In genomic region chr17:77437017-77437416, GRCh38 we compare ENCODE assay signal across 8 cellular contexts.
A peak's percentile ranks its signal among the peaks of the same experiment; 100 is the strongest.
DNase-seq lines count a peak whose midpoint lies in the region; ATAC-seq and TF ChIP-seq lines count a peak whose summit lies in the region.

No MANE protein-coding gene starts in this region.

- no peaks in the 10 kb centered on the region for H3K27me3 Mint-ChIP-seq in naive thymus-derived CD4-positive, alpha-beta T cell

- H3K4me1 ChIP-seq in breast epithelium, result peaks cover 44 to 50% of the 10 kb centered on the region in 2 donors
- peaks cover 91 to 99% of the 10 kb centered on the region in 2 donors for H3K4me1 ChIP-seq in naive thymus-derived CD4-positive, alpha-beta T cell (ENCODE audit: control insufficient read depth in 2 of 2, insufficient read depth in 2 of 2, low read length in 2 of 2)

- peaks cover 65 to 94% (median 88%) of the 10 kb centered on the region in 7 donors for H3K4me1 Mint-ChIP-seq in naive thymus-derived CD4-positive, alpha-beta T cell

- TF ChIP-seq CTCF in breast epithelium (IDR thresholded peaks at IDR 0.05) (no peak), GM20000 (IDR thresholded peaks at IDR 0.05; ENCODE audit: extremely low read depth, missing control alignments) (no peak)

- H3K36me3 Mint-ChIP-seq in naive thymus-derived CD4-positive, alpha-beta T cell, result peaks cover 0 to 27% (median 0%) of the 10 kb centered on the region in 5 donors

- CTCF ChIA-PET in naive thymus-derived CD4-positive, alpha-beta T cell (lab: Charles Lee), result interaction anchor here (0.9 to 3.7 kb wide), 4 partner anchors 11 to 106 kb away, joined by 3 to 11 read pairs (median 6); no protein-coding TSS in a partner anchor

- ATAC-seq in naive thymus-derived CD4-positive, alpha-beta T cell, result peak; percentile 17
- ATAC-seq in GM18909 (IDR thresholded peaks at IDR 0.05; ENCODE audit: poor library complexity, unreplicated experiment) (no peak), GM21529 (IDR thresholded peaks at IDR 0.05; ENCODE audit: unreplicated experiment) (no peak)

- no peaks in the 10 kb centered on the region for H3K36me3 ChIP-seq in breast epithelium
- H3K36me3 ChIP-seq in naive thymus-derived CD4-positive, alpha-beta T cell (ENCODE audit: control insufficient read depth in 2 of 3, insufficient read depth in 3 of 3, low read length in 3 of 3), result no peaks in the 10 kb centered on the region

- no peaks in the 10 kb centered on the region for H3K27me3 ChIP-seq in breast epithelium
- no peaks in the 10 kb centered on the region for H3K27me3 ChIP-seq in naive thymus-derived CD4-positive, alpha-beta T cell (ENCODE audit: control insufficient read depth in 2 of 2, insufficient read depth in 2 of 2, low read length in 2 of 2)

- peak overlapping the region; percentile 60 to 71 for H3K27ac ChIP-seq in breast epithelium
- peak overlapping the region; percentile 92 for H3K27ac ChIP-seq in naive thymus-derived CD4-positive, alpha-beta T cell (ENCODE audit: low read depth, low read length)

- peak overlapping the region; percentile 85 to 100 (median 99) for H3K27ac Mint-ChIP-seq in naive thymus-derived CD4-positive, alpha-beta T cell

- H3K9me3 Mint-ChIP-seq in naive thymus-derived CD4-positive, alpha-beta T cell, result no peaks in the 10 kb centered on the region

- no peak for TF ChIP-seq POLR2A in breast epithelium (IDR thresholded peaks at IDR 0.05)

- POLR2A ChIA-PET in naive thymus-derived CD4-positive, alpha-beta T cell (lab: Charles Lee), result interaction anchor here (0.8 to 66.9 kb wide), 9 partner anchors 12 to 521 kb away, joined by 3 to 3353 read pairs (median 22); partner anchors contain the start of gene TNRC6C

- DNase-seq in EH (ENCODE audit: low read depth) (peak; percentile 72), NCI-H2171 (lab: John Stamatoyannopoulos, UW) (peak; percentile 33), breast epithelium (ENCODE audit: low spot score in 2 of 2) (no peak), GM20000 (ENCODE audit: low spot score) (no peak), NCI-H526 treated with DMSO at 0.1 percent for 48 hours (lab: John Stamatoyannopoulos, UW) (no peak)
- DNase-seq in naive thymus-derived CD4-positive, alpha-beta T cell, result peak in 1 of 9 donors; percentile 53

- no peaks in the 10 kb centered on the region for H3K9me3 ChIP-seq in breast epithelium
- no peaks in the 10 kb centered on the region for H3K9me3 ChIP-seq in naive thymus-derived CD4-positive, alpha-beta T cell (ENCODE audit: control insufficient read depth in 2 of 3, low read length in 3 of 3)

- peak overlapping the region; percentile 84 to 98 (median 95) for H3K4me3 Mint-ChIP-seq in naive thymus-derived CD4-positive, alpha-beta T cell

- no peak overlapping the region for H3K4me3 ChIP-seq in breast epithelium
- H3K4me3 ChIP-seq in naive thymus-derived CD4-positive, alpha-beta T cell (ENCODE audit: low read length), result peak overlapping the region; percentile 67

- intact Hi-C loops in breast epithelium (cut with DNase I; ENCODE audit: low total_unique reads), result loop anchor here (10.0 kb wide), 1 partner anchor 48 kb away; no protein-coding TSS in a partner anchor
- intact Hi-C loops in naive thymus-derived CD4-positive, alpha-beta T cell (cut with micrococcal nuclease), result no loop called here

Comparison
In these comparisons a context has a peak if more than half of its experiments do, and no peak if none do; other contexts are left out.
1. DNase-seq: peak in EH (single experiment) and NCI-H2171 (single experiment); none in breast epithelium (0 of 2), GM20000 (single experiment) and NCI-H526 treated with DMSO at 0.1 percent for 48 hours (single experiment).